Comparison of ENCODE assay signal across 2 cellular contexts in the genomic region with DNA sequence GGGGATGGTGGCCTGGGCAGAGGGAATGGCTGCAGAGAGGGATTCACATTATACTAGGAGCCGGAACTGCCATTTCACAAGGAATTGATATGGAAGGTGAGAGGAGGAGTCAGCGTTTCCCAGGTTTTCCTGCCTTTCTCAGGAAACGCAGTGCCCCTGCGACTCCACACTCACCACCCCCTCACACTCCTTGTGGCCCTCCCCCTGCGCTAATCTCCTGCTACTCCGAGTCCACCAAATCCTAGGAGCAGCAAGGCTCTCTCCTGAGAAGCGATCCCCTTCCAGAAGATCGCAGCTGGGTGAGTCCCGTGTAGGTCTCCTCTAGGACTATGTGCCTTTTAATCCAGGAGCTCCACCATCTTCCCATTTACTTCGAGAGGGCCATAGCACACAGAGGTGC.
TF ChIP-seq lines count a peak whose summit lies in the region.

No MANE protein-coding gene starts in this region.

TF ChIP-seq in GM23338, 12 proteins besides CTCF, POLR2A, EP300 and RAD21 (continued from another document):
- TF ChIP-seq, protein P1, sequence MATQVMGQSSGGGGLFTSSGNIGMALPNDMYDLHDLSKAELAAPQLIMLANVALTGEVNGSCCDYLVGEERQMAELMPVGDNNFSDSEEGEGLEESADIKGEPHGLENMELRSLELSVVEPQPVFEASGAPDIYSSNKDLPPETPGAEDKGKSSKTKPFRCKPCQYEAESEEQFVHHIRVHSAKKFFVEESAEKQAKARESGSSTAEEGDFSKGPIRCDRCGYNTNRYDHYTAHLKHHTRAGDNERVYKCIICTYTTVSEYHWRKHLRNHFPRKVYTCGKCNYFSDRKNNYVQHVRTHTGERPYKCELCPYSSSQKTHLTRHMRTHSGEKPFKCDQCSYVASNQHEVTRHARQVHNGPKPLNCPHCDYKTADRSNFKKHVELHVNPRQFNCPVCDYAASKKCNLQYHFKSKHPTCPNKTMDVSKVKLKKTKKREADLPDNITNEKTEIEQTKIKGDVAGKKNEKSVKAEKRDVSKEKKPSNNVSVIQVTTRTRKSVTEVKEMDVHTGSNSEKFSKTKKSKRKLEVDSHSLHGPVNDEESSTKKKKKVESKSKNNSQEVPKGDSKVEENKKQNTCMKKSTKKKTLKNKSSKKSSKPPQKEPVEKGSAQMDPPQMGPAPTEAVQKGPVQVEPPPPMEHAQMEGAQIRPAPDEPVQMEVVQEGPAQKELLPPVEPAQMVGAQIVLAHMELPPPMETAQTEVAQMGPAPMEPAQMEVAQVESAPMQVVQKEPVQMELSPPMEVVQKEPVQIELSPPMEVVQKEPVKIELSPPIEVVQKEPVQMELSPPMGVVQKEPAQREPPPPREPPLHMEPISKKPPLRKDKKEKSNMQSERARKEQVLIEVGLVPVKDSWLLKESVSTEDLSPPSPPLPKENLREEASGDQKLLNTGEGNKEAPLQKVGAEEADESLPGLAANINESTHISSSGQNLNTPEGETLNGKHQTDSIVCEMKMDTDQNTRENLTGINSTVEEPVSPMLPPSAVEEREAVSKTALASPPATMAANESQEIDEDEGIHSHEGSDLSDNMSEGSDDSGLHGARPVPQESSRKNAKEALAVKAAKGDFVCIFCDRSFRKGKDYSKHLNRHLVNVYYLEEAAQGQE (IDR thresholded peaks at IDR 0.05; ENCODE audit: unreplicated experiment), result no peak
- TF ChIP-seq EZH2phosphoT487 (IDR thresholded peaks at IDR 0.05; ENCODE audit: unreplicated experiment), result no peak
- TF ChIP-seq ZNF114 (CRISPR knock-in tag; IDR thresholded peaks at IDR 0.05), result no peak
- TF ChIP-seq STAT1 (IDR thresholded peaks at IDR 0.05; ENCODE audit: unreplicated experiment), result no peak
- TF ChIP-seq, protein P2, sequence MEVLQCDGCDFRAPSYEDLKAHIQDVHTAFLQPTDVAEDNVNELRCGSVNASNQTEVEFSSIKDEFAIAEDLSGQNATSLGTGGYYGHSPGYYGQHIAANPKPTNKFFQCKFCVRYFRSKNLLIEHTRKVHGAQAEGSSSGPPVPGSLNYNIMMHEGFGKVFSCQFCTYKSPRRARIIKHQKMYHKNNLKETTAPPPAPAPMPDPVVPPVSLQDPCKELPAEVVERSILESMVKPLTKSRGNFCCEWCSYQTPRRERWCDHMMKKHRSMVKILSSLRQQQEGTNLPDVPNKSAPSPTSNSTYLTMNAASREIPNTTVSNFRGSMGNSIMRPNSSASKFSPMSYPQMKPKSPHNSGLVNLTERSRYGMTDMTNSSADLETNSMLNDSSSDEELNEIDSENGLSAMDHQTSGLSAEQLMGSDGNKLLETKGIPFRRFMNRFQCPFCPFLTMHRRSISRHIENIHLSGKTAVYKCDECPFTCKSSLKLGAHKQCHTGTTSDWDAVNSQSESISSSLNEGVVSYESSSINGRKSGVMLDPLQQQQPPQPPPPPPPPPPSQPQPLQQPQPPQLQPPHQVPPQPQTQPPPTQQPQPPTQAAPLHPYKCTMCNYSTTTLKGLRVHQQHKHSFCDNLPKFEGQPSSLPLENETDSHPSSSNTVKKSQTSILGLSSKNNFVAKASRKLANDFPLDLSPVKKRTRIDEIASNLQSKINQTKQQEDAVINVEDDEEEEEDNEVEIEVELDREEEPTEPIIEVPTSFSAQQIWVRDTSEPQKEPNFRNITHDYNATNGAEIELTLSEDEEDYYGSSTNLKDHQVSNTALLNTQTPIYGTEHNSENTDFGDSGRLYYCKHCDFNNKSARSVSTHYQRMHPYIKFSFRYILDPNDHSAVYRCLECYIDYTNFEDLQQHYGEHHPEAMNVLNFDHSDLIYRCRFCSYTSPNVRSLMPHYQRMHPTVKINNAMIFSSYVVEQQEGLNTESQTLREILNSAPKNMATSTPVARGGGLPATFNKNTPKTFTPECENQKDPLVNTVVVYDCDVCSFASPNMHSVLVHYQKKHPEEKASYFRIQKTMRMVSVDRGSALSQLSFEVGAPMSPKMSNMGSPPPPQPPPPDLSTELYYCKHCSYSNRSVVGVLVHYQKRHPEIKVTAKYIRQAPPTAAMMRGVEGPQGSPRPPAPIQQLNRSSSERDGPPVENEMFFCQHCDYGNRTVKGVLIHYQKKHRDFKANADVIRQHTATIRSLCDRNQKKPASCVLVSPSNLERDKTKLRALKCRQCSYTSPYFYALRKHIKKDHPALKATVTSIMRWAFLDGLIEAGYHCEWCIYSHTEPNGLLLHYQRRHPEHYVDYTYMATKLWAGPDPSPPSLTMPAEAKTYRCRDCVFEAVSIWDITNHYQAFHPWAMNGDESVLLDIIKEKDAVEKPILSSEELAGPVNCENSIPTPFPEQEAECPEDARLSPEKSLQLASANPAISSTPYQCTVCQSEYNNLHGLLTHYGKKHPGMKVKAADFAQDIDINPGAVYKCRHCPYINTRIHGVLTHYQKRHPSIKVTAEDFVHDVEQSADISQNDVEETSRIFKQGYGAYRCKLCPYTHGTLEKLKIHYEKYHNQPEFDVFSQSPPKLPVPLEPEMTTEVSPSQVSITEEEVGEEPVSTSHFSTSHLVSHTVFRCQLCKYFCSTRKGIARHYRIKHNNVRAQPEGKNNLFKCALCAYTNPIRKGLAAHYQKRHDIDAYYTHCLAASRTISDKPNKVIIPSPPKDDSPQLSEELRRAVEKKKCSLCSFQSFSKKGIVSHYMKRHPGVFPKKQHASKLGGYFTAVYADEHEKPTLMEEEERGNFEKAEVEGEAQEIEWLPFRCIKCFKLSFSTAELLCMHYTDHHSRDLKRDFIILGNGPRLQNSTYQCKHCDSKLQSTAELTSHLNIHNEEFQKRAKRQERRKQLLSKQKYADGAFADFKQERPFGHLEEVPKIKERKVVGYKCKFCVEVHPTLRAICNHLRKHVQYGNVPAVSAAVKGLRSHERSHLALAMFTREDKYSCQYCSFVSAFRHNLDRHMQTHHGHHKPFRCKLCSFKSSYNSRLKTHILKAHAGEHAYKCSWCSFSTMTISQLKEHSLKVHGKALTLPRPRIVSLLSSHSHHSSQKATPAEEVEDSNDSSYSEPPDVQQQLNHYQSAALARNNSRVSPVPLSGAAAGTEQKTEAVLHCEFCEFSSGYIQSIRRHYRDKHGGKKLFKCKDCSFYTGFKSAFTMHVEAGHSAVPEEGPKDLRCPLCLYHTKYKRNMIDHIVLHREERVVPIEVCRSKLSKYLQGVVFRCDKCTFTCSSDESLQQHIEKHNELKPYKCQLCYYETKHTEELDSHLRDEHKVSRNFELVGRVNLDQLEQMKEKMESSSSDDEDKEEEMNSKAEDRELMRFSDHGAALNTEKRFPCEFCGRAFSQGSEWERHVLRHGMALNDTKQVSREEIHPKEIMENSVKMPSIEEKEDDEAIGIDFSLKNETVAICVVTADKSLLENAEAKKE (CRISPR knock-in tag; IDR thresholded peaks at IDR 0.05), result no peak
- TF ChIP-seq ZNF331 (CRISPR knock-in tag; IDR thresholded peaks at IDR 0.05; ENCODE audit: low read depth), result no peak
- TF ChIP-seq, protein P3, sequence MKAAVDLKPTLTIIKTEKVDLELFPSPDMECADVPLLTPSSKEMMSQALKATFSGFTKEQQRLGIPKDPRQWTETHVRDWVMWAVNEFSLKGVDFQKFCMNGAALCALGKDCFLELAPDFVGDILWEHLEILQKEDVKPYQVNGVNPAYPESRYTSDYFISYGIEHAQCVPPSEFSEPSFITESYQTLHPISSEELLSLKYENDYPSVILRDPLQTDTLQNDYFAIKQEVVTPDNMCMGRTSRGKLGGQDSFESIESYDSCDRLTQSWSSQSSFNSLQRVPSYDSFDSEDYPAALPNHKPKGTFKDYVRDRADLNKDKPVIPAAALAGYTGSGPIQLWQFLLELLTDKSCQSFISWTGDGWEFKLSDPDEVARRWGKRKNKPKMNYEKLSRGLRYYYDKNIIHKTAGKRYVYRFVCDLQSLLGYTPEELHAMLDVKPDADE (IDR thresholded peaks at IDR 0.05), result no peak

TF ChIP-seq in WTC11, 78 proteins besides CTCF, POLR2A, EP300 and RAD21:
- TF ChIP-seq, protein P4, sequence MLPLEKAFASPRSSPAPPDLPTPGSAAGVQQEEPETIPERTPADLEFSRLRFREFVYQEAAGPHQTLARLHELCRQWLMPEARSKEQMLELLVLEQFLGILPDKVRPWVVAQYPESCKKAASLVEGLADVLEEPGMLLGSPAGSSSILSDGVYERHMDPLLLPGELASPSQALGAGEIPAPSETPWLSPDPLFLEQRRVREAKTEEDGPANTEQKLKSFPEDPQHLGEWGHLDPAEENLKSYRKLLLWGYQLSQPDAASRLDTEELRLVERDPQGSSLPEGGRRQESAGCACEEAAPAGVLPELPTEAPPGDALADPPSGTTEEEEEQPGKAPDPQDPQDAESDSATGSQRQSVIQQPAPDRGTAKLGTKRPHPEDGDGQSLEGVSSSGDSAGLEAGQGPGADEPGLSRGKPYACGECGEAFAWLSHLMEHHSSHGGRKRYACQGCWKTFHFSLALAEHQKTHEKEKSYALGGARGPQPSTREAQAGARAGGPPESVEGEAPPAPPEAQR (CRISPR knock-in tag; IDR thresholded peaks at IDR 0.05), result no peak
- TF ChIP-seq SMAD4 (CRISPR knock-in tag; IDR thresholded peaks at IDR 0.05), result no peak
- TF ChIP-seq MYBL2 (CRISPR knock-in tag; IDR thresholded peaks at IDR 0.05), result no peak
- no peak for TF ChIP-seq TP53 (CRISPR knock-in tag; IDR thresholded peaks at IDR 0.05)
- TF ChIP-seq, protein P5, sequence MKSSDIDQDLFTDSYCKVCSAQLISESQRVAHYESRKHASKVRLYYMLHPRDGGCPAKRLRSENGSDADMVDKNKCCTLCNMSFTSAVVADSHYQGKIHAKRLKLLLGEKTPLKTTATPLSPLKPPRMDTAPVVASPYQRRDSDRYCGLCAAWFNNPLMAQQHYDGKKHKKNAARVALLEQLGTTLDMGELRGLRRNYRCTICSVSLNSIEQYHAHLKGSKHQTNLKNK (CRISPR knock-in tag; IDR thresholded peaks at IDR 0.05), result no peak
- TF ChIP-seq RELA (CRISPR knock-in tag; IDR thresholded peaks at IDR 0.05; ENCODE audit: borderline replicate concordance), result no peak
- TF ChIP-seq, protein P6, sequence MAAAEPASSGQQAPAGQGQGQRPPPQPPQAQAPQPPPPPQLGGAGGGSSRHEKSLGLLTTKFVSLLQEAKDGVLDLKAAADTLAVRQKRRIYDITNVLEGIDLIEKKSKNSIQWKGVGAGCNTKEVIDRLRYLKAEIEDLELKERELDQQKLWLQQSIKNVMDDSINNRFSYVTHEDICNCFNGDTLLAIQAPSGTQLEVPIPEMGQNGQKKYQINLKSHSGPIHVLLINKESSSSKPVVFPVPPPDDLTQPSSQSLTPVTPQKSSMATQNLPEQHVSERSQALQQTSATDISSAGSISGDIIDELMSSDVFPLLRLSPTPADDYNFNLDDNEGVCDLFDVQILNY (CRISPR knock-in tag; IDR thresholded peaks at IDR 0.05), result no peak
- TF ChIP-seq ESRRA (CRISPR knock-in tag; IDR thresholded peaks at IDR 0.05; ENCODE audit: borderline replicate concordance), result no peak
- no peak for TF ChIP-seq ZNF219 (CRISPR knock-in tag; IDR thresholded peaks at IDR 0.05; ENCODE audit: borderline replicate concordance)
- TF ChIP-seq, protein P7, sequence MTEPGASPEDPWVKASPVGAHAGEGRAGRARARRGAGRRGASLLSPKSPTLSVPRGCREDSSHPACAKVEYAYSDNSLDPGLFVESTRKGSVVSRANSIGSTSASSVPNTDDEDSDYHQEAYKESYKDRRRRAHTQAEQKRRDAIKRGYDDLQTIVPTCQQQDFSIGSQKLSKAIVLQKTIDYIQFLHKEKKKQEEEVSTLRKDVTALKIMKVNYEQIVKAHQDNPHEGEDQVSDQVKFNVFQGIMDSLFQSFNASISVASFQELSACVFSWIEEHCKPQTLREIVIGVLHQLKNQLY (CRISPR knock-in tag; IDR thresholded peaks at IDR 0.05), result no peak
- TF ChIP-seq, protein P8, sequence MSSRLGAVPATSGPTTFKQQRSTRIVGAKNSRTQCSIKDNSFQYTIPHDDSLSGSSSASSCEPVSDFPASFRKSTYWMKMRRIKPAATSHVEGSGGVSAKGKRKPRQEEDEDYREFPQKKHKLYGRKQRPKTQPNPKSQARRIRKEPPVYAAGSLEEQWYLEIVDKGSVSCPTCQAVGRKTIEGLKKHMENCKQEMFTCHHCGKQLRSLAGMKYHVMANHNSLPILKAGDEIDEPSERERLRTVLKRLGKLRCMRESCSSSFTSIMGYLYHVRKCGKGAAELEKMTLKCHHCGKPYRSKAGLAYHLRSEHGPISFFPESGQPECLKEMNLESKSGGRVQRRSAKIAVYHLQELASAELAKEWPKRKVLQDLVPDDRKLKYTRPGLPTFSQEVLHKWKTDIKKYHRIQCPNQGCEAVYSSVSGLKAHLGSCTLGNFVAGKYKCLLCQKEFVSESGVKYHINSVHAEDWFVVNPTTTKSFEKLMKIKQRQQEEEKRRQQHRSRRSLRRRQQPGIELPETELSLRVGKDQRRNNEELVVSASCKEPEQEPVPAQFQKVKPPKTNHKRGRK (CRISPR knock-in tag; IDR thresholded peaks at IDR 0.05; ENCODE audit: borderline replicate concordance), result no peak
- TF ChIP-seq, protein P9, sequence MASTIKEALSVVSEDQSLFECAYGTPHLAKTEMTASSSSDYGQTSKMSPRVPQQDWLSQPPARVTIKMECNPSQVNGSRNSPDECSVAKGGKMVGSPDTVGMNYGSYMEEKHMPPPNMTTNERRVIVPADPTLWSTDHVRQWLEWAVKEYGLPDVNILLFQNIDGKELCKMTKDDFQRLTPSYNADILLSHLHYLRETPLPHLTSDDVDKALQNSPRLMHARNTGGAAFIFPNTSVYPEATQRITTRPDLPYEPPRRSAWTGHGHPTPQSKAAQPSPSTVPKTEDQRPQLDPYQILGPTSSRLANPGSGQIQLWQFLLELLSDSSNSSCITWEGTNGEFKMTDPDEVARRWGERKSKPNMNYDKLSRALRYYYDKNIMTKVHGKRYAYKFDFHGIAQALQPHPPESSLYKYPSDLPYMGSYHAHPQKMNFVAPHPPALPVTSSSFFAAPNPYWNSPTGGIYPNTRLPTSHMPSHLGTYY (CRISPR knock-in tag; IDR thresholded peaks at IDR 0.05), result no peak
- TF ChIP-seq, protein P10, sequence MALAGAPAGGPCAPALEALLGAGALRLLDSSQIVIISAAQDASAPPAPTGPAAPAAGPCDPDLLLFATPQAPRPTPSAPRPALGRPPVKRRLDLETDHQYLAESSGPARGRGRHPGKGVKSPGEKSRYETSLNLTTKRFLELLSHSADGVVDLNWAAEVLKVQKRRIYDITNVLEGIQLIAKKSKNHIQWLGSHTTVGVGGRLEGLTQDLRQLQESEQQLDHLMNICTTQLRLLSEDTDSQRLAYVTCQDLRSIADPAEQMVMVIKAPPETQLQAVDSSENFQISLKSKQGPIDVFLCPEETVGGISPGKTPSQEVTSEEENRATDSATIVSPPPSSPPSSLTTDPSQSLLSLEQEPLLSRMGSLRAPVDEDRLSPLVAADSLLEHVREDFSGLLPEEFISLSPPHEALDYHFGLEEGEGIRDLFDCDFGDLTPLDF (CRISPR knock-in tag; IDR thresholded peaks at IDR 0.05), result no peak
- TF ChIP-seq TEAD4 (CRISPR knock-in tag; IDR thresholded peaks at IDR 0.05), result no peak
- TF ChIP-seq, protein P11, sequence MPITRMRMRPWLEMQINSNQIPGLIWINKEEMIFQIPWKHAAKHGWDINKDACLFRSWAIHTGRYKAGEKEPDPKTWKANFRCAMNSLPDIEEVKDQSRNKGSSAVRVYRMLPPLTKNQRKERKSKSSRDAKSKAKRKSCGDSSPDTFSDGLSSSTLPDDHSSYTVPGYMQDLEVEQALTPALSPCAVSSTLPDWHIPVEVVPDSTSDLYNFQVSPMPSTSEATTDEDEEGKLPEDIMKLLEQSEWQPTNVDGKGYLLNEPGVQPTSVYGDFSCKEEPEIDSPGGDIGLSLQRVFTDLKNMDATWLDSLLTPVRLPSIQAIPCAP (CRISPR knock-in tag; IDR thresholded peaks at IDR 0.05), result no peak
TF ChIP-seq in WTC11: peak in this region for 0.
